Comparison of ENCODE assay signal across 24 cellular contexts in genomic region chr3:173988912-173989311, GRCh38.
"Had no signal": no experiment of that assay in that cellular context is flagged by ENCODE, and none has a peak within 500 bp of the region (broad histone marks: within the 10 kb centered on the region; RNA-seq: fewer than 3 reads in every experiment).

No MANE protein-coding gene starts in this region.

- H3K4me1 ChIP-seq: breast epithelium, colonic mucosa had no signal

- H3K4me3 ChIP-seq: breast epithelium, colonic mucosa had no signal

- H3K36me3 ChIP-seq: breast epithelium, colonic mucosa had no signal

- H3K9me3 ChIP-seq: breast epithelium, colonic mucosa had no signal

- ATAC-seq: activated T-cell treated with anti-CD3 and anti-CD28 coated beads, Interleukin-2, amount 50 U/mL, for 72 hours; PC-3; T-cell had no signal

- H3K27me3 ChIP-seq: breast epithelium, colonic mucosa had no signal

- DNase-seq: activated CD4-positive, alpha-beta memory T cell treated with anti-CD3 and anti-CD28 coated beads for 36 hours; activated CD4-positive, alpha-beta T cell treated with anti-CD3 and anti-CD28 coated beads, Interleukin-2, amount 10 ng/mL, durations not matched to agents 7 days and 5 days; activated CD4-positive, CD25-positive, alpha-beta regulatory T cell; activated gamma-delta T cell treated with Interleukin-2 at 50 U/mL for 16 hours; activated naive CD4-positive, alpha-beta T cell treated with anti-CD3 and anti-CD28 coated beads, Interleukin-2, amount 10 ng/mL, durations not matched to agents 7 days and 5 days; activated naive CD8-positive, alpha-beta T cell treated with anti-CD3 and anti-CD28 coated beads for 36 hours; activated T-cell treated with anti-CD3 and anti-CD28 coated beads for 4 hours; activated T-cell treated with anti-CD3 and anti-CD28 coated beads, Interleukin-2, amount 50 U/mL, for 72 hours; aorta; caudate nucleus; colonic mucosa; MM.1S; NCI-H1105; NCI-H1436; NCI-H187; NCI-H2081; NCI-H446; NCI-H524; PC-3; SHP77 treated with DMSO at 0.1 percent for 48 hours; T-cell; T-helper 2 cell had no signal

- H3K27ac ChIP-seq: breast epithelium, colonic mucosa, VCaP had no signal
